ENCODE assay signal across 21 cellular contexts in genomic region chr5:12745537-12745936, GRCh38.
A peak's percentile ranks its signal among the peaks of the same experiment; 100 is the strongest.
DNase-seq lines count a peak whose midpoint lies in the region; ATAC-seq and FAIRE-seq lines count a peak whose summit lies in the region.
"Had no signal": no experiment of that assay in that cellular context is flagged by ENCODE, and none has a peak within 500 bp of the region (broad histone marks: within the 10 kb centered on the region; RNA-seq: fewer than 3 reads in every experiment).

No MANE protein-coding gene starts in this region.

- no peak overlapping the region for H4K8ac ChIP-seq in neuronal stem cell (ENCODE audit: low read depth, low read length)

- H3K4me1 Mint-ChIP-seq in central memory CD8-positive, alpha-beta T cell: no peaks in the 10 kb centered on the region
- H3K4me1 Mint-ChIP-seq in immature natural killer cell: peaks cover 18 to 25% of the 10 kb centered on the region in 2 donors
- H3K4me1 Mint-ChIP-seq: CD14-positive monocyte; CD4-positive, alpha-beta memory T cell; CD4-positive, CD25-positive, alpha-beta regulatory T cell had no signal

- no peaks in the 10 kb centered on the region for H3K79me1 ChIP-seq in neuronal stem cell (ENCODE audit: low read depth, low read length)

- no CpG with 5 or more reads among the region's 1 CpG for WGBS in neuronal stem cell (ENCODE audit: extremely low coverage in 2 of 2, insufficient read length in 2 of 2, insufficient replicate concordance in 1 of 2), 2 donors

- H3K27me3 ChIP-seq in neuronal stem cell (ENCODE audit: control insufficient read depth in 3 of 3, insufficient read depth in 3 of 3, low read depth in 1 of 3, low read length in 3 of 3): no peaks in the 10 kb centered on the region
- H3K27me3 ChIP-seq: BE2C, BLaER1 had no signal

- H2AFZ ChIP-seq in neuronal stem cell (ENCODE audit: low read length): no peak overlapping the region

- H3K4me3 ChIP-seq in neuronal stem cell (ENCODE audit: low read length in 2 of 2): no peak overlapping the region
- H3K4me3 ChIP-seq: BLaER1 had no signal

- H3K9me3 Mint-ChIP-seq in central memory CD8-positive, alpha-beta T cell: no peaks in the 10 kb centered on the region
- H3K9me3 Mint-ChIP-seq in immature natural killer cell: peaks cover 0 to 3% (median 0%) of the 10 kb centered on the region in 6 donors

- no peak overlapping the region for H3K18ac ChIP-seq in neuronal stem cell (ENCODE audit: low read length)

- H3K4me1 ChIP-seq in neuronal stem cell (ENCODE audit: control insufficient read depth in 2 of 2, insufficient read depth in 1 of 2, low read depth in 1 of 2, low read length in 2 of 2): no peaks in the 10 kb centered on the region
- H3K4me1 ChIP-seq: BE2C, BLaER1, Caco-2 had no signal

- H3K27me3 Mint-ChIP-seq in central memory CD8-positive, alpha-beta T cell: no peaks in the 10 kb centered on the region
- H3K27me3 Mint-ChIP-seq in immature natural killer cell (ENCODE audit: low read depth in 3 of 3): peaks cover 0 to 5% (median 4%) of the 10 kb centered on the region in 3 donors
- H3K27me3 Mint-ChIP-seq: CD4-positive, alpha-beta memory T cell; CD4-positive, CD25-positive, alpha-beta regulatory T cell had no signal

- no peak overlapping the region for H3K27ac Mint-ChIP-seq in central memory CD8-positive, alpha-beta T cell (ENCODE audit: low read depth)
- no peak overlapping the region for H3K27ac Mint-ChIP-seq in immature natural killer cell
- H3K27ac Mint-ChIP-seq: CD14-positive monocyte; CD4-positive, alpha-beta memory T cell; CD4-positive, CD25-positive, alpha-beta regulatory T cell had no signal

- H2BK12ac ChIP-seq in neuronal stem cell (ENCODE audit: low read length): no peak overlapping the region

- H4K91ac ChIP-seq in neuronal stem cell (ENCODE audit: low read depth, low read length, poor library complexity): no peak overlapping the region

- FAIRE-seq in A204.1 (lab: Jason Lieb, UNC): peak; percentile 29
- FAIRE-seq: D721Med, G401.6, GM12891, GM19239 had no signal

- H2AK5ac ChIP-seq in neuronal stem cell (ENCODE audit: low read depth, low read length): no peak overlapping the region

- no peaks in the 10 kb centered on the region for H3K9me3 ChIP-seq in neuronal stem cell (replicated peaks in 1 of 2; ENCODE audit: control insufficient read depth in 2 of 2, insufficient read depth in 1 of 2, low read depth in 1 of 2, low read length in 2 of 2)
- H3K9me3 ChIP-seq: BE2C, BLaER1, Caco-2 had no signal

- H3K4me2 ChIP-seq in neuronal stem cell (ENCODE audit: insufficient read depth, low read length, poor library complexity, severe bottlenecking): no peak overlapping the region
- H3K4me2 ChIP-seq: BLaER1 had no signal

- H2BK15ac ChIP-seq in neuronal stem cell (ENCODE audit: low read length): no peak overlapping the region

- H3K4ac ChIP-seq in neuronal stem cell (ENCODE audit: low read length): no peak overlapping the region

- H3K23ac ChIP-seq in neuronal stem cell (ENCODE audit: low read depth, low read length, poor library complexity): no peak overlapping the region

- H3K27ac ChIP-seq in neuronal stem cell (replicated peaks; ENCODE audit: low read length): no peak overlapping the region
- H3K27ac ChIP-seq: 22Rv1, BLaER1 had no signal

- DNase-seq in central memory CD8-positive, alpha-beta T cell (ENCODE audit: low spot score in 2 of 2): no peak
- DNase-seq in immature natural killer cell (no peak), SHP77 (lab: John Stamatoyannopoulos, UW) (no peak), neuronal stem cell (ENCODE audit: low spot score) (no peak)
- DNase-seq: ACHN; BE2C; C1 segment of cervical spinal cord; Caco-2; Calu3; CD4-positive, alpha-beta memory T cell; CD4-positive, CD25-positive, alpha-beta regulatory T cell; DMS79 treated with DMSO at 0.1 percent for 48 hours; GF-D8 had no signal

- H3K36me3 Mint-ChIP-seq in central memory CD8-positive, alpha-beta T cell (ENCODE audit: insufficient read depth): no peaks in the 10 kb centered on the region
- H3K36me3 Mint-ChIP-seq in immature natural killer cell: no peaks in the 10 kb centered on the region
- H3K36me3 Mint-ChIP-seq: CD14-positive monocyte; CD4-positive, alpha-beta memory T cell; CD4-positive, CD25-positive, alpha-beta regulatory T cell had no signal

- peak; percentile 66 for ATAC-seq in central memory CD8-positive, alpha-beta T cell (replicated peaks; ENCODE audit: extremely low read depth, poor library complexity, severe bottlenecking)

- H3K36me3 ChIP-seq in neuronal stem cell (replicated peaks in 1 of 2; ENCODE audit: control insufficient read depth in 2 of 2, insufficient read depth in 2 of 2, low read length in 2 of 2): no peaks in the 10 kb centered on the region
- H3K36me3 ChIP-seq: BE2C, BLaER1 had no signal

- no peak overlapping the region for H3K14ac ChIP-seq in neuronal stem cell (ENCODE audit: low read length)

- H3K9ac ChIP-seq in neuronal stem cell (ENCODE audit: low read depth, low read length, poor library complexity): no peak overlapping the region
- H3K9ac ChIP-seq: BLaER1 had no signal

- H3K4me3 Mint-ChIP-seq in central memory CD8-positive, alpha-beta T cell: peak overlapping the region; percentile 5
- peak overlapping the region in 3 of 5 donors; percentile 6 to 30 (median 23) for H3K4me3 Mint-ChIP-seq in immature natural killer cell
- H3K4me3 Mint-ChIP-seq: CD14-positive monocyte; CD4-positive, CD25-positive, alpha-beta regulatory T cell had no signal

- no peak overlapping the region for H2BK120ac ChIP-seq in neuronal stem cell (ENCODE audit: low read depth, low read length)

- H2BK5ac ChIP-seq in neuronal stem cell (ENCODE audit: low read length): no peak overlapping the region
